ENCODE assay signal across 13 cellular contexts in the genomic region with DNA sequence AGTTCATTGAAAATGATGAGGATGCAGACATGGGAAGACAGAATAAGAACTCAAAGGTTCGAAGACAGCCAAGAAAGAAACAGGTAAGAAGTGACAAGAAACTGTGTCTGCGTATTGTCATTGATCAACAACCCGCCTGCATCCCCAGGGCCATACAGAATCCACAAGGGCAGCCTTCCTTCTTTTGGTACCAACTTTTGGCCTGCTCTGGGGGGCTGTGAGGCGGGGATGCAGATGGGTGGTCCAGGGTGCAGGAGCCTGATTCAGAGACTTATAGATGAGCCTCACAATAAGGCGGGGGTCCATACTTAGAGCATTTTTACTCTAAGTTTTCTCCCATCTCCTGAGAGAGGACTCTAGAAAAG. TPM values are rescaled to one million over a fixed set of nuclear protein-coding genes. Genes with fewer than 3 reads are reported as not detected.
DNase-seq lines count a peak whose midpoint lies in the region; ATAC-seq, FAIRE-seq and TF ChIP-seq lines count a peak whose summit lies in the region.
"Had no signal": no experiment of that assay in that cellular context is flagged by ENCODE, and none has a peak within 500 bp of the region (broad histone marks: within the 10 kb centered on the region; RNA-seq: fewer than 3 reads in every experiment).

No MANE protein-coding gene starts in this region.

- no peak for ATAC-seq in left ventricle myocardium superior

- no peak for FAIRE-seq in keratinocyte (lab: Jason Lieb, UNC)
- FAIRE-seq: GM12878, urothelium cell line had no signal

- no peak for DNase-seq in keratinocyte (ENCODE audit: low read depth, low spot score)
- DNase-seq in tibial artery = no peak
- no peak for DNase-seq in NCI-H187 (lab: John Stamatoyannopoulos, UW)
- DNase-seq in left ventricle myocardium superior = no peak
- no peak for DNase-seq in SKM-1 treated with dmso at 0.1 percent for 144 hours (lab: John Stamatoyannopoulos, UW; ENCODE audit: unreplicated experiment)
- DNase-seq: stimulated activated CD4-positive, alpha-beta T cell treated with anti-CD3 and anti-CD28 coated beads, Interleukin-2, amount 100 ng/mL, for 48 hours had no signal

- TF ChIP-seq CTCF in keratinocyte (optimal IDR thresholded peaks at IDR 0.05 in 1 of 3, IDR thresholded peaks at IDR 0.05 in 1 of 3, conservative IDR thresholded peaks at IDR 0.05 in 1 of 3; ENCODE audit: extremely low read depth in 1 of 3, insufficient read depth in 2 of 3, low read length in 3 of 3) (no peak), tibial artery (IDR thresholded peaks at IDR 0.05) (no peak)

- H3K36me3 ChIP-seq in HUES48 (ENCODE audit: control insufficient read depth, insufficient read depth, low read length) = peaks cover 3% of the 10 kb centered on the region; the same call in 1 of the 2 replicates
- H3K36me3 ChIP-seq in keratinocyte (ENCODE audit: control insufficient read depth in 2 of 2, extremely low read depth in 1 of 2, insufficient read depth in 2 of 2, low read length in 2 of 2) = peaks cover 0 to 3% of the 10 kb centered on the region in 2 experiments
- H3K36me3 ChIP-seq in tibial artery = peaks cover 14 to 17% (median 17%) of the 10 kb centered on the region in 3 donors
- H3K36me3 ChIP-seq: gastrocnemius medialis had no signal

- dilution Hi-C loops in keratinocyte (cut with MboI; ENCODE audit: extremely low pct_ligation_motif_present, low sequenced_read_pairs) = no loop called here

- H3K4me1 ChIP-seq in HUES48 (ENCODE audit: control insufficient read depth, insufficient read depth, low read length) (peaks cover 9% of the 10 kb centered on the region), keratinocyte (ENCODE audit: control insufficient read depth, extremely low read depth, insufficient read depth, low read length) (peaks cover 4% of the 10 kb centered on the region), tibial artery (peaks cover 0 to 26% (median 16%) of the 10 kb centered on the region in 4 donors)
- H3K4me1 ChIP-seq: gastrocnemius medialis had no signal

- H3K9me1 ChIP-seq in keratinocyte (ENCODE audit: control insufficient read depth, extremely low read depth, insufficient read depth, low read length) = no peaks in the 10 kb centered on the region

- peak overlapping the region; percentile 65 for H3K4me3 ChIP-seq in HUES48 (ENCODE audit: low read depth, low read length)
- peak overlapping the region in 1 of 3 experiments; percentile 77 for H3K4me3 ChIP-seq in keratinocyte (ENCODE audit: control insufficient read depth in 2 of 3, extremely low read depth in 1 of 3, insufficient read depth in 2 of 3, low read depth in 1 of 3, low read length in 3 of 3)
- H3K4me3 ChIP-seq in tibial artery = peak overlapping the region in 1 of 2 donors; percentile 56
- H3K4me3 ChIP-seq: GM12878 had no signal

- H3K9me3 ChIP-seq in HUES48 (ENCODE audit: control insufficient read depth, insufficient read depth, low read length) = no peaks in the 10 kb centered on the region
- H3K9me3 ChIP-seq in keratinocyte (ENCODE audit: control insufficient read depth, low read depth, low read length) = no peaks in the 10 kb centered on the region
- H3K9me3 ChIP-seq in tibial artery = no peaks in the 10 kb centered on the region
- H3K9me3 ChIP-seq: gastrocnemius medialis had no signal

- no peaks in the 10 kb centered on the region for H4K20me1 ChIP-seq in keratinocyte (ENCODE audit: control insufficient read depth, extremely low read depth, insufficient read depth, low read length)

- H3K9ac ChIP-seq in HUES48 (ENCODE audit: low read depth, low read length) (peak overlapping the region; percentile 89; the same call in 1 of the 2 replicates), keratinocyte (ENCODE audit: control insufficient read depth, extremely low read depth, insufficient read depth, low read length) (no peak overlapping the region)

- H3K27ac ChIP-seq in HUES48 (ENCODE audit: low read depth, low read length) (peak overlapping the region; percentile 98), angular gyrus (ENCODE audit: low read depth, low read length) (peak overlapping the region; percentile 92), keratinocyte (ENCODE audit: control insufficient read depth, insufficient read depth, low read length) (no peak overlapping the region), tibial artery (peak overlapping the region; percentile 75 to 79)

- H3K27me3 ChIP-seq in HUES48 (ENCODE audit: control insufficient read depth, insufficient read depth, low read length) (no peaks in the 10 kb centered on the region), keratinocyte (ENCODE audit: control insufficient read depth, extremely low read depth, insufficient read depth, low read length) (no peaks in the 10 kb centered on the region), tibial artery (no peaks in the 10 kb centered on the region)
- H3K27me3 ChIP-seq: gastrocnemius medialis had no signal

- H2AFZ ChIP-seq in keratinocyte (ENCODE audit: control insufficient read depth, low read length) = no peak overlapping the region

- peak overlapping the region; percentile 91 for H3K4me2 ChIP-seq in keratinocyte (ENCODE audit: control insufficient read depth, extremely low read depth, insufficient read depth, low read depth, low read length)

- H3K79me2 ChIP-seq in keratinocyte (ENCODE audit: control insufficient read depth, insufficient read depth, low read length) = no peaks in the 10 kb centered on the region

- intact Hi-C loops in tibial artery (cut with DNase I; ENCODE audit: low total_unique reads) (loop anchor here (2.0 to 5.0 kb wide), 2 partner anchors 176 to 479 kb away; a partner anchor contains a TSS), left ventricle myocardium superior (cut with micrococcal nuclease) (no loop called here)

RNA-seq across cellular contexts. Expression of a gene that starts 9.0 kb away (rescaled TPM):
- polyA plus RNA-seq in keratinocyte = 5.9 to 11.8 TPM (median 8.9 TPM) in 3 replicates
- polyA plus RNA-seq in keratinocyte (2011; ENCODE audit: low read depth) = 1.7 TPM
- polyA plus RNA-seq in keratinocyte (2011; cell fraction: cytosol; rRNA removed) = 8.3 and 10.1 TPM in 2 replicates
- 14.7 and 15.2 TPM in 2 replicates for polyA plus RNA-seq in keratinocyte (2011; cell fraction: nucleus; rRNA removed)
- 1.2 and 6.1 TPM in 2 replicates for polyA plus RNA-seq in keratinocyte (2012; ENCODE audit: low replicate concordance)
- polyA minus RNA-seq in keratinocyte = 4.1 to 10.6 TPM (median 4.9 TPM) in 3 replicates
- 6.3 TPM for polyA minus RNA-seq in keratinocyte (2011; cell fraction: cytosol; rRNA and poly(A)+ RNA removed)
- polyA minus RNA-seq in keratinocyte (2011; cell fraction: nucleus; rRNA and poly(A)+ RNA removed) = 4.4 and 8.9 TPM in 2 replicates
- 8.2 TPM for total RNA-seq in left ventricle myocardium superior

RNA-seq across cellular contexts. Expression of a gene that starts 50.9 kb away (rescaled TPM):
- polyA plus RNA-seq in keratinocyte = not detected in 3 replicates
- polyA plus RNA-seq in keratinocyte (2011; ENCODE audit: low read depth) = not detected
- not detected in 2 replicates for polyA plus RNA-seq in keratinocyte (2011; cell fraction: cytosol; rRNA removed)
- not detected in 2 replicates for polyA plus RNA-seq in keratinocyte (2011; cell fraction: nucleus; rRNA removed)
- polyA plus RNA-seq in keratinocyte (2012; ENCODE audit: low replicate concordance) = 0.11 TPM in 1 of 2 replicates, not detected in the other
- not detected in 3 replicates for polyA minus RNA-seq in keratinocyte
- not detected for polyA minus RNA-seq in keratinocyte (2011; cell fraction: cytosol; rRNA and poly(A)+ RNA removed)
- not detected in 2 replicates for polyA minus RNA-seq in keratinocyte (2011; cell fraction: nucleus; rRNA and poly(A)+ RNA removed)
- 3.1 TPM for total RNA-seq in left ventricle myocardium superior
- total RNA-seq: GM12878, LHCN-M2 had no signal
- polyA plus RNA-seq: CD14-positive monocyte, GM12878 had no signal
